Comparison of ENCODE assay signal across 10 cellular contexts in the genomic region with DNA sequence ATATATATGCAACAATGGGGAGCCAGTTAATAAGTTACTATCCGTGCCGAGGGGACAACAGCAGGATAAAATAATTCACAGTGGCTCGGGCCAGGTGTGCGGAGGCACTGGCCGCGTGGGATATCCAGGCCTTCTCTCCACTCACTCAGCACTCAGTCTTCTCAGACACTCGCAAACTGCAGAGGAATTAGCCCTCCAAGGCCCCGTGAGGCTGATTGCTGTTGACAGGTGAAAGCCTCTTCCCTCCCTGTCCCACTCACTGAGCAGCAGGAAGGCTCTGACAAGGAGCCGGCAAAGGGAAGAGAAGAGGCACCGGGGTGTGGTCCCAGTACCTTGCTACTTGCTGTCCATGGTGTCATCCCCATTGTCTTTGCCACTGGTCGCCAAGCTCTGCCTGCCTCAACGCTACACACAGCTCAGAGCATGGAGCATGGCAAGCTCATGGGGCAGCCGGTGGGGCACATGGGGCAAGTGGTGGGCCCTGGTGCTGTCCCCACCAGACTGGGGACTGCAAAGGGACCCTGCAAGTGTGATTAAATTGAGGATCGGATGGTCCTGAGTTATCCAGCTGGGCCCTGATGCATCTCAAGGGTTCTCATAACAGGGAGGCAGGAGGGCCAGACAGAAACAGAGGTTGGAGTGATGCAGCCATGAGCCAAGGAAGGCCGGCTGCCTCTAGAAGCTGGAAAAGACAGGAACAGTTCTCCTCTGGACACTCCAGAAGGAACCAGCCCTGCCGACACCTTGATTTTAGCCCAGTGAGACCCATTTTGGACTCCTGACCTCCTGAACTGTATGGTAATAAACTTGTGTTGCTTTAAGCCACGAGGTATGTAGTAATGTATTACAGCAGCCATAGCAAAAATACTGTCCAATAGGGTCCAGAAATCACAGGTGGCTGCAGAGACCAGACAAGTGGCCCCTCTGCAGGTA.
DNase-seq lines count a peak whose midpoint lies in the region; ATAC-seq and TF ChIP-seq lines count a peak whose summit lies in the region.
"Had no signal": no experiment of that assay in that cellular context is flagged by ENCODE, and none has a peak within 500 bp of the region (broad histone marks: within the 10 kb centered on the region; RNA-seq: fewer than 3 reads in every experiment).

No MANE protein-coding gene starts in this region.

- H3K4me2 ChIP-seq in PC-9, result no peak overlapping the region

- DNase-seq in DMS53 (lab: John Stamatoyannopoulos, UW) (peak; percentile 64), NCI-H82 (lab: John Stamatoyannopoulos, UW) (peak; percentile 90), iris pigment epithelial cell (ENCODE audit: low read depth) (peak; percentile 13), retina (peak; percentile 85), GM10266 (ENCODE audit: extremely low spot score) (no peak), colonic mucosa (no peak), PC-9 (no peak)
- DNase-seq: NCI-H524 treated with DMSO at 0.1 percent for 48 hours had no signal

- H2AFZ ChIP-seq in PC-9, result no peak overlapping the region

- H3K4me1 ChIP-seq in colonic mucosa, result no peaks in the 10 kb centered on the region
- peaks cover 4% of the 10 kb centered on the region; the same call in 1 of the 2 replicates for H3K4me1 ChIP-seq in PC-9 (replicated peaks; ENCODE audit: insufficient read depth)

- H3K9me2 ChIP-seq in PC-9 (ENCODE audit: insufficient read depth), result no peaks in the 10 kb centered on the region

- no peak overlapping the region for H3K27ac ChIP-seq in colonic mucosa
- no peak overlapping the region for H3K27ac ChIP-seq in PC-9

- H3K36me3 ChIP-seq in colonic mucosa, result no peaks in the 10 kb centered on the region
- no peaks in the 10 kb centered on the region for H3K36me3 ChIP-seq in PC-9 (ENCODE audit: low read depth)

- intact Hi-C loops in colonic mucosa (cut with DNase I) (no loop called here), PC-9 (cut with micrococcal nuclease; ENCODE audit: unreplicated experiment) (no loop called here)

- H3K4me3 ChIP-seq in colonic mucosa (no peak overlapping the region), PC-9 (no peak overlapping the region)

- TF ChIP-seq CTCF in GM10266 (IDR thresholded peaks at IDR 0.05; ENCODE audit: control insufficient read depth, insufficient read depth, low read depth, missing control alignments) (no peak), colonic mucosa (IDR thresholded peaks at IDR 0.05) (no peak), PC-9 (conservative IDR thresholded peaks at IDR 0.05) (no peak)

- POLR2A ChIA-PET in PC-9 (lab: Charles Lee; ENCODE audit: unreplicated experiment), result no interaction called here

- H3K27me3 ChIP-seq in colonic mucosa (no peaks in the 10 kb centered on the region), PC-9 (ENCODE audit: insufficient read depth, low read depth) (peaks cover 51% of the 10 kb centered on the region)

- CTCF ChIA-PET in PC-9 (lab: Charles Lee), result no interaction called here

- H3K9me3 ChIP-seq in colonic mucosa, result no peaks in the 10 kb centered on the region
- no peaks in the 10 kb centered on the region for H3K9me3 ChIP-seq in PC-9 (ENCODE audit: insufficient read depth, low read depth)
- H3K9me3 ChIP-seq: Caco-2 had no signal

- H3K79me2 ChIP-seq in PC-9 (ENCODE audit: low read depth), result no peaks in the 10 kb centered on the region

- no peaks in the 10 kb centered on the region for H4K20me1 ChIP-seq in PC-9 (ENCODE audit: insufficient read depth)

- no TSS peak for BruUV-seq in PC-9 (replicated peaks; lab: Mats Ljungman, UMichigan)

- no peaks in the 10 kb centered on the region for H3F3A ChIP-seq in PC-9 (ENCODE audit: insufficient read depth, low read depth)

- H3K9ac ChIP-seq in colonic mucosa (ENCODE audit: low read depth in 2 of 2, low read length in 2 of 2), result no peak overlapping the region

- no peak for ATAC-seq in GM21447 (IDR thresholded peaks at IDR 0.05; ENCODE audit: unreplicated experiment)

Comparison
In these comparisons a context has a peak if more than half of its experiments do, and no peak if none do; other contexts are left out.
1. DNase-seq: peak in DMS53 (single experiment), NCI-H82 (single experiment), iris pigment epithelial cell (single experiment) and retina (single experiment); none in GM10266 (single experiment), colonic mucosa (single experiment) and PC-9 (0 of 2).